Comparison of ENCODE assay signal across 9 cellular contexts in genomic region chr10:14958872-14959220, GRCh38. TPM values are rescaled to one million over a fixed set of nuclear protein-coding genes. Genes with fewer than 3 reads are reported as not detected.
A peak's percentile ranks its signal among the peaks of the same experiment; 100 is the strongest.
DNase-seq lines count a peak whose midpoint lies in the region; ATAC-seq and TF ChIP-seq lines count a peak whose summit lies in the region.
"Had no signal": no experiment of that assay in that cellular context is flagged by ENCODE, and none has a peak within 500 bp of the region (broad histone marks: within the 10 kb centered on the region; RNA-seq: fewer than 3 reads in every experiment).

No MANE protein-coding gene starts in this region.

- H3K79me2 ChIP-seq in DOHH2 (ENCODE audit: control insufficient read depth, low read length) (no peaks in the 10 kb centered on the region), fibroblast of lung (ENCODE audit: control insufficient read depth, insufficient read depth, low read length) (no peaks in the 10 kb centered on the region)

- peaks cover 26% of the 10 kb centered on the region for H3K4me1 ChIP-seq in DOHH2 (ENCODE audit: control insufficient read depth, low read length)
- peaks cover 11% of the 10 kb centered on the region; the same call in 1 of the 2 replicates for H3K4me1 ChIP-seq in SJSA1 (replicated peaks)
- H3K4me1 ChIP-seq in fibroblast of lung (ENCODE audit: control insufficient read depth, extremely low read depth, insufficient read depth, low read length) = peaks cover 2% of the 10 kb centered on the region
- no peaks in the 10 kb centered on the region for H3K4me1 ChIP-seq in prostate gland (replicated peaks)

- peaks cover 3% of the 10 kb centered on the region; the same call in 1 of the 2 replicates for H3K36me3 ChIP-seq in DOHH2 (ENCODE audit: control insufficient read depth, low read length)
- no peaks in the 10 kb centered on the region for H3K36me3 ChIP-seq in SJSA1
- no peaks in the 10 kb centered on the region for H3K36me3 ChIP-seq in fibroblast of lung (ENCODE audit: control insufficient read depth, insufficient read depth, low read length)
- no peaks in the 10 kb centered on the region for H3K36me3 ChIP-seq in prostate gland

- no peak for TF ChIP-seq POLR2A in prostate gland (IDR thresholded peaks at IDR 0.05)

- H3K4me2 ChIP-seq in DOHH2 (ENCODE audit: low read length) = peak overlapping the region; percentile 90
- H3K4me2 ChIP-seq in fibroblast of lung (ENCODE audit: extremely low read depth, insufficient read depth, low read length) = peak overlapping the region; percentile 92

- peaks cover 25% of the 10 kb centered on the region for H3F3A ChIP-seq in DOHH2 (ENCODE audit: control insufficient read depth, insufficient read depth)

- WGBS in prostate gland = 45% methylated on average over 12 of the region's 12 CpGs

- no peak for ATAC-seq in GM21717 (IDR thresholded peaks at IDR 0.05; ENCODE audit: unreplicated experiment)

- TF ChIP-seq CTCF in DOHH2 (IDR thresholded peaks at IDR 0.05; ENCODE audit: low read depth, low read length, poor library complexity, severe bottlenecking) = no peak
- no peak for TF ChIP-seq CTCF in fibroblast of lung (conservative IDR thresholded peaks at IDR 0.05 in 1 of 2, IDR thresholded peaks at IDR 0.05 in 1 of 2; ENCODE audit: low read depth in 1 of 2, low read length in 2 of 2)
- TF ChIP-seq CTCF in prostate gland (IDR thresholded peaks at IDR 0.05) = no peak

- H4K20me1 ChIP-seq in DOHH2 (ENCODE audit: control insufficient read depth, insufficient read depth, low read depth, low read length) (no peaks in the 10 kb centered on the region), fibroblast of lung (ENCODE audit: control insufficient read depth, extremely low read depth, insufficient read depth, low read length) (no peaks in the 10 kb centered on the region)

- intact Hi-C loops in prostate gland (cut with DNase I) = loop anchor here (5.0 kb wide), 2 partner anchors 82 to 138 kb away; partner anchors contain the start of genes RPP38 and SUV39H2

- H3K4me3 ChIP-seq in DOHH2 (ENCODE audit: low read length) (peak overlapping the region; percentile 96), SJSA1 (peak overlapping the region; percentile 61), fibroblast of lung (replicated peaks in 1 of 4; ENCODE audit: control extremely low read depth in 1 of 4, insufficient read depth in 1 of 4, low read depth in 3 of 4, low read length in 4 of 4) (peak overlapping the region; percentile 55 to 96 (median 72)), prostate gland (peak overlapping the region; percentile 64 to 76)

- no peaks in the 10 kb centered on the region for H3K27me3 ChIP-seq in DOHH2 (ENCODE audit: control insufficient read depth, low read length)
- no peaks in the 10 kb centered on the region for H3K27me3 ChIP-seq in SJSA1 (replicated peaks)
- no peaks in the 10 kb centered on the region for H3K27me3 ChIP-seq in fibroblast of lung (ENCODE audit: control insufficient read depth, insufficient read depth, low read length)
- H3K27me3 ChIP-seq in prostate gland (replicated peaks; ENCODE audit: insufficient read depth) = no peaks in the 10 kb centered on the region

- no peaks in the 10 kb centered on the region for H3K9me2 ChIP-seq in DOHH2 (replicated peaks; ENCODE audit: control insufficient read depth, low read length)

- peak overlapping the region; percentile 99 for H2AFZ ChIP-seq in fibroblast of lung (ENCODE audit: low read length)

- H3K9ac ChIP-seq in fibroblast of lung (ENCODE audit: insufficient read depth, low read length) = peak overlapping the region; percentile 75

- peak overlapping the region; percentile 94; the same call in 1 of the 2 replicates for H3K27ac ChIP-seq in DOHH2 (ENCODE audit: low read depth, low read length)
- H3K27ac ChIP-seq in SJSA1 = no peak overlapping the region
- H3K27ac ChIP-seq in fibroblast of lung (ENCODE audit: insufficient read depth, low read length) = peak overlapping the region; percentile 93
- H3K27ac ChIP-seq in prostate gland = peak overlapping the region; percentile 96 to 97

- no peaks in the 10 kb centered on the region for H3K9me3 ChIP-seq in DOHH2 (ENCODE audit: control insufficient read depth, insufficient read depth, low read length)
- no peaks in the 10 kb centered on the region for H3K9me3 ChIP-seq in SJSA1 (replicated peaks)
- no peaks in the 10 kb centered on the region for H3K9me3 ChIP-seq in fibroblast of lung (ENCODE audit: control insufficient read depth, insufficient read depth, low read depth, low read length)
- H3K9me3 ChIP-seq in prostate gland = no peaks in the 10 kb centered on the region

- DNase-seq in SJSA1 (ENCODE audit: low read depth in 1 of 2, low spot score in 2 of 2) (no peak), fibroblast of lung (ENCODE audit: low read depth in 2 of 2) (no peak), prostate gland (ENCODE audit: low spot score) (no peak), ecto neural progenitor cell (ENCODE audit: low spot score) (no peak), NCI-H82 treated with DMSO at 0.1 percent for 48 hours (lab: John Stamatoyannopoulos, UW; ENCODE audit: unreplicated experiment) (no peak)
- no peak for DNase-seq in stimulated activated CD4-positive, alpha-beta T cell treated with anti-CD3 and anti-CD28 coated beads, Interleukin-15, amount 100 ng/mL, for 24 hours

RNA-seq across cellular contexts. Expression of gene MEIG1, which starts 0.3 kb away (rescaled TPM):
- not detected in 2 replicates for total RNA-seq in SJSA1 (2014; rRNA removed; shearing (Covaris generic))
- total RNA-seq in fibroblast of lung (0.26 and 0.33 TPM in 2 replicates), prostate gland (1 to 10 TPM in 1 of 2 donors, not detected in 1; 1.7 TPM)
- polyA plus RNA-seq in fibroblast of lung = 0.18 TPM in 1 of 2 replicates, not detected in the other
- 0.24 and 0.28 TPM in 2 replicates for polyA plus RNA-seq in fibroblast of lung (2012)
- polyA minus RNA-seq in fibroblast of lung (ENCODE audit: low replicate concordance) = not detected in 2 replicates
- total RNA-seq: T-helper 1 cell treated with Interleukin-12 subunit alpha and Interleukin-12 subunit beta and Interleukin-4 antibody, amounts not matched to agents 30 ng/mL and 1 ng/mL, for 36 hours had no signal

RNA-seq across cellular contexts. Expression of gene DCLRE1C, which starts 5.0 kb away (rescaled TPM):
- 15.9 and 17.2 TPM in 2 replicates for total RNA-seq in SJSA1 (2014; rRNA removed; shearing (Covaris generic))
- total RNA-seq in fibroblast of lung (9.5 and 13.4 TPM in 2 replicates), prostate gland (10 to 100 TPM; 11.5 to 20.8 TPM)
- 7.6 and 8.9 TPM in 2 replicates for polyA plus RNA-seq in fibroblast of lung
- polyA plus RNA-seq in fibroblast of lung (2012) = 4.0 and 5.3 TPM in 2 replicates
- 0.55 and 0.74 TPM in 2 replicates for polyA minus RNA-seq in fibroblast of lung (ENCODE audit: low replicate concordance)
